Comparison of ENCODE assay signal across 9 cellular contexts in genomic region chr2:197838036-197838435, GRCh38. TPM values are rescaled to one million over a fixed set of nuclear protein-coding genes. Genes with fewer than 3 reads are reported as not detected.
DNase-seq lines count a peak whose midpoint lies in the region; ATAC-seq and TF ChIP-seq lines count a peak whose summit lies in the region.
"Had no signal": no experiment of that assay in that cellular context is flagged by ENCODE, and none has a peak within 500 bp of the region (broad histone marks: within the 10 kb centered on the region; RNA-seq: fewer than 3 reads in every experiment).

No MANE protein-coding gene starts in this region.

- no peak for TF ChIP-seq EP300 in stomach (IDR thresholded peaks at IDR 0.05)

- intact Hi-C loops in stomach (cut with DNase I; ENCODE audit: low total_unique reads) = no loop called here

- peak overlapping the region in 3 of 4 donors; percentile 3 to 6 (median 4) for H3K4me3 ChIP-seq in stomach

- no peaks in the 10 kb centered on the region for H3K9me3 ChIP-seq in stomach

- TF ChIP-seq POLR2A in stomach (IDR thresholded peaks at IDR 0.05) = no peak

- no peaks in the 10 kb centered on the region for H3K27me3 ChIP-seq in stomach

- no peak for TF ChIP-seq CTCF in stomach (IDR thresholded peaks at IDR 0.05)

- peaks cover 0 to 3% (median 2%) of the 10 kb centered on the region in 4 donors for H3K4me1 ChIP-seq in stomach

- peak; percentile 11 for DNase-seq in activated T-cell treated with anti-CD3 and anti-CD28 coated beads for 24 hours (ENCODE audit: low read depth)
- DNase-seq in activated T-cell treated with anti-CD3 and anti-CD28 coated beads, Interleukin-2, amount 50 U/mL, for 1 hour = no peak
- DNase-seq in SK-MEL-5 (ENCODE audit: low read depth, low spot score) = peak; percentile 37
- peak; percentile 41 for DNase-seq in foreskin melanocyte
- DNase-seq in stomach = no peak
- no peak for DNase-seq in NK-92 (lab: John Stamatoyannopoulos, UW; ENCODE audit: unreplicated experiment)
- DNase-seq in HK-2 (ENCODE audit: unreplicated experiment) = no peak

- no peaks in the 10 kb centered on the region for H3K36me3 ChIP-seq in stomach

- peak overlapping the region in 3 of 5 donors; percentile 21 to 56 (median 32) for H3K27ac ChIP-seq in stomach
- H3K27ac ChIP-seq: C4-2B had no signal

- ATAC-seq in HG02798 (IDR thresholded peaks at IDR 0.05; ENCODE audit: poor library complexity, unreplicated experiment) = peak; percentile 98

- WGBS in stomach, 5 donors = 38 to 52% (median 39%) methylated on average over 5 of the region's 5 CpGs

- in situ Hi-C loops in SK-MEL-5 (cut with HindIII; ENCODE audit: low pct_unique_long_range_greater_than_20kb, low sequenced_read_pairs) = no loop called here

RNA-seq across cellular contexts. Expression of gene PLCL1, which starts 33.6 kb away (rescaled TPM):
- total RNA-seq in SK-MEL-5 (2014; rRNA removed; shearing (Covaris generic)) = 0.83 and 0.90 TPM in 2 replicates
- polyA plus RNA-seq in SK-MEL-5 (2015; cell fraction: cytosol; rRNA removed) = 0.19 and 0.20 TPM in 2 replicates
- 0.04 TPM in 1 of 2 replicates, not detected in the other for polyA plus RNA-seq in SK-MEL-5 (2015; cell fraction: nucleus; rRNA removed)
- 10 to 100 TPM in 2 of 5 donors, 1 to 10 TPM in 3; 2.2 to 28.7 (median 4.1) TPM for total RNA-seq in stomach
- polyA plus RNA-seq in stomach = 1 to 10 TPM in 1 of 3 donors, under 1 TPM in 2; 0.93 to 1.4 (median 0.93) TPM

RNA-seq across cellular contexts. Expression of gene BOLL, which starts 52.9 kb away (rescaled TPM):
- total RNA-seq in SK-MEL-5 (2014; rRNA removed; shearing (Covaris generic)) = not detected in 2 replicates
- polyA plus RNA-seq in SK-MEL-5 (2015; cell fraction: cytosol; rRNA removed) = not detected in 2 replicates
- not detected in 2 replicates for polyA plus RNA-seq in SK-MEL-5 (2015; cell fraction: nucleus; rRNA removed)
- total RNA-seq in stomach = not detected
- polyA plus RNA-seq in stomach = not detected

Comparison
In these comparisons a context has a peak if more than half of its experiments do, and no peak if none do; other contexts are left out.
1. DNase-seq: peak in activated T-cell treated with anti-CD3 and anti-CD28 coated beads for 24 hours (single experiment), SK-MEL-5 (single experiment) and foreskin melanocyte (single experiment); none in activated T-cell treated with anti-CD3 and anti-CD28 coated beads, Interleukin-2, amount 50 U/mL, for 1 hour (single experiment), stomach (single experiment), NK-92 (single experiment) and HK-2 (single experiment).